Comparison of ENCODE assay signal across 39 cellular contexts in the genomic region with DNA sequence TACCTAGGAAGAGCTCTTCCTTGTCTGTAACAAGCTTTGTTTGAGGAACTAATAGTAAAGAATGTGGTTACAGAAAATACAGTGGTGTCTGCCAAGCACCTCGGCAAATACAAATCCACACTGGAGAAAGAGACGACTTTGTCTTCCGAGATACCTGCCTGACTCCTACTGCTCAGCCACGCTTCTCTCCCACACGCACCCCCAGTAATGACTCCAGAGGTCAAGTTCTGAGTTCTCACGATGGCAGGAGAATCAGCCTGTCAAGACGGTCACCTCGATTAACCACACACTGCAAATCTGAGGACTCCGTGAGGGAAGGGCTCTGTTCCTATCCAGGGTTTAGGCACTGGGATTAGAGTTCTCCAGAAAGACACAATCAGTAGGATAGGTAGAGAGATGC. TPM values are rescaled to one million over a fixed set of nuclear protein-coding genes. Genes with fewer than 3 reads are reported as not detected.
"Had no signal": no experiment of that assay in that cellular context is flagged by ENCODE, and none has a peak within 500 bp of the region (broad histone marks: within the 10 kb centered on the region; RNA-seq: fewer than 3 reads in every experiment).

No MANE protein-coding gene starts in this region.

- FAIRE-seq: bronchial epithelial cell, TTC549 had no signal

- H3K4me3 ChIP-seq: ascending aorta, cardiac muscle cell had no signal

- ATAC-seq: activated CD8-positive, alpha-beta memory T cell treated with anti-CD3 and anti-CD28 coated beads, Interleukin-2, amount 10 ng/mL, durations not matched to agents 7 days and 5 days; activated CD8-positive, alpha-beta T cell treated with anti-CD3 and anti-CD28 coated beads, Interleukin-2, amount 10 ng/mL, durations not matched to agents 7 days and 5 days; activated naive CD8-positive, alpha-beta T cell treated with anti-CD3 and anti-CD28 coated beads, Interleukin-2, amount 50 U/mL, for 24 hours had no signal

- H3K27me3 Mint-ChIP-seq: activated B cell treated with CpG ODN at 0.5 μM for 24 hours; activated CD4-positive, alpha-beta memory T cell treated with anti-CD3 and anti-CD28 coated beads, Interleukin-2, amount 10 ng/mL, durations not matched to agents 7 days and 5 days; activated CD4-positive, alpha-beta T cell treated with anti-CD3 and anti-CD28 coated beads, Interleukin-2, amount 10 ng/mL, durations not matched to agents 24 days and 14 days; activated CD8-positive, alpha-beta memory T cell treated with anti-CD3 and anti-CD28 coated beads, Interleukin-2, amount 10 ng/mL, durations not matched to agents 7 days and 5 days; activated naive CD4-positive, alpha-beta T cell treated with anti-CD3 and anti-CD28 coated beads, Interleukin-2, amount 10 ng/mL, durations not matched to agents 7 days and 5 days; activated naive CD4-positive, alpha-beta T cell treated with anti-CD3 and anti-CD28 coated beads, Interleukin-2, amount 50 U/mL, for 24 hours; activated naive CD8-positive, alpha-beta T cell; activated naive CD8-positive, alpha-beta T cell treated with anti-CD3 and anti-CD28 coated beads, Interleukin-2, amount 10 ng/mL, durations not matched to agents 7 days and 5 days; activated naive CD8-positive, alpha-beta T cell treated with anti-CD3 and anti-CD28 coated beads, Interleukin-2, amount 50 U/mL, for 24 hours; activated T-cell treated with anti-CD3 and anti-CD28 coated beads, Interleukin-2, amount 50 U/mL, for 24 hours; central memory CD8-positive, alpha-beta T cell had no signal

- H3K4me3 Mint-ChIP-seq: activated B cell treated with CpG ODN at 0.5 μM for 24 hours; activated CD4-positive, alpha-beta memory T cell treated with anti-CD3 and anti-CD28 coated beads, Interleukin-2, amount 10 ng/mL, durations not matched to agents 7 days and 5 days; activated CD4-positive, alpha-beta T cell treated with anti-CD3 and anti-CD28 coated beads, Interleukin-2, amount 10 ng/mL, durations not matched to agents 24 days and 14 days; activated CD8-positive, alpha-beta memory T cell treated with anti-CD3 and anti-CD28 coated beads, Interleukin-2, amount 10 ng/mL, durations not matched to agents 7 days and 5 days; activated CD8-positive, alpha-beta T cell treated with anti-CD3 and anti-CD28 coated beads, Interleukin-2, amount 10 ng/mL, durations not matched to agents 7 days and 5 days; activated naive CD4-positive, alpha-beta T cell treated with anti-CD3 and anti-CD28 coated beads, Interleukin-2, amount 10 ng/mL, durations not matched to agents 7 days and 5 days; activated naive CD4-positive, alpha-beta T cell treated with anti-CD3 and anti-CD28 coated beads, Interleukin-2, amount 50 U/mL, for 24 hours; activated naive CD8-positive, alpha-beta T cell; activated naive CD8-positive, alpha-beta T cell treated with anti-CD3 and anti-CD28 coated beads, Interleukin-2, amount 10 ng/mL, durations not matched to agents 7 days and 5 days; activated naive CD8-positive, alpha-beta T cell treated with anti-CD3 and anti-CD28 coated beads, Interleukin-2, amount 50 U/mL, for 24 hours; activated T-cell treated with anti-CD3 and anti-CD28 coated beads, Interleukin-2, amount 50 U/mL, for 24 hours; brain; central memory CD8-positive, alpha-beta T cell; T-helper 1 cell treated with Interleukin-12 subunit alpha and Interleukin-12 subunit beta and Interleukin-4 antibody, amounts not matched to agents 30 μg/mL and 1 μg/mL, for 36 hours; T-helper 2 cell treated with Interferon-gamma antibody and Interleukin-4, amounts not matched to agents 5 μg/mL and 100 μg/mL, for 36 hours had no signal

- H3K4me1 Mint-ChIP-seq: activated B cell treated with CpG ODN at 0.5 μM for 24 hours; activated CD4-positive, alpha-beta memory T cell treated with anti-CD3 and anti-CD28 coated beads, Interleukin-2, amount 10 ng/mL, durations not matched to agents 7 days and 5 days; activated CD4-positive, alpha-beta T cell treated with anti-CD3 and anti-CD28 coated beads, Interleukin-2, amount 10 ng/mL, durations not matched to agents 24 days and 14 days; activated CD8-positive, alpha-beta memory T cell treated with anti-CD3 and anti-CD28 coated beads, Interleukin-2, amount 10 ng/mL, durations not matched to agents 7 days and 5 days; activated naive CD4-positive, alpha-beta T cell treated with anti-CD3 and anti-CD28 coated beads, Interleukin-2, amount 10 ng/mL, durations not matched to agents 7 days and 5 days; activated naive CD4-positive, alpha-beta T cell treated with anti-CD3 and anti-CD28 coated beads, Interleukin-2, amount 50 U/mL, for 24 hours; activated naive CD8-positive, alpha-beta T cell treated with anti-CD3 and anti-CD28 coated beads, Interleukin-2, amount 10 ng/mL, durations not matched to agents 7 days and 5 days; activated naive CD8-positive, alpha-beta T cell treated with anti-CD3 and anti-CD28 coated beads, Interleukin-2, amount 50 U/mL, for 24 hours; brain; central memory CD8-positive, alpha-beta T cell had no signal

- H3K27ac ChIP-seq: ascending aorta, cardiac muscle cell, VCaP had no signal

- H3K36me3 Mint-ChIP-seq: activated CD8-positive, alpha-beta memory T cell treated with anti-CD3 and anti-CD28 coated beads, Interleukin-2, amount 10 ng/mL, durations not matched to agents 7 days and 5 days; activated naive CD4-positive, alpha-beta T cell treated with anti-CD3 and anti-CD28 coated beads, Interleukin-2, amount 10 ng/mL, durations not matched to agents 7 days and 5 days; activated naive CD4-positive, alpha-beta T cell treated with anti-CD3 and anti-CD28 coated beads, Interleukin-2, amount 50 U/mL, for 24 hours; activated naive CD8-positive, alpha-beta T cell; activated naive CD8-positive, alpha-beta T cell treated with anti-CD3 and anti-CD28 coated beads, Interleukin-2, amount 10 ng/mL, durations not matched to agents 7 days and 5 days; brain had no signal

- H3K9me3 Mint-ChIP-seq: activated naive CD4-positive, alpha-beta T cell treated with anti-CD3 and anti-CD28 coated beads, Interleukin-2, amount 50 U/mL, for 24 hours had no signal

- H3K4me1 ChIP-seq: ascending aorta had no signal

- H3K27ac Mint-ChIP-seq: activated B cell treated with CpG ODN at 0.5 μM for 24 hours; activated CD4-positive, alpha-beta memory T cell treated with anti-CD3 and anti-CD28 coated beads, Interleukin-2, amount 10 ng/mL, durations not matched to agents 7 days and 5 days; activated CD4-positive, alpha-beta T cell treated with anti-CD3 and anti-CD28 coated beads, Interleukin-2, amount 10 ng/mL, durations not matched to agents 24 days and 14 days; activated CD8-positive, alpha-beta memory T cell treated with anti-CD3 and anti-CD28 coated beads, Interleukin-2, amount 10 ng/mL, durations not matched to agents 7 days and 5 days; activated CD8-positive, alpha-beta T cell treated with anti-CD3 and anti-CD28 coated beads, Interleukin-2, amount 10 ng/mL, durations not matched to agents 7 days and 5 days; activated naive CD4-positive, alpha-beta T cell treated with anti-CD3 and anti-CD28 coated beads, Interleukin-2, amount 10 ng/mL, durations not matched to agents 7 days and 5 days; activated naive CD4-positive, alpha-beta T cell treated with anti-CD3 and anti-CD28 coated beads, Interleukin-2, amount 50 U/mL, for 24 hours; activated naive CD8-positive, alpha-beta T cell; activated naive CD8-positive, alpha-beta T cell treated with anti-CD3 and anti-CD28 coated beads, Interleukin-2, amount 10 ng/mL, durations not matched to agents 7 days and 5 days; activated naive CD8-positive, alpha-beta T cell treated with anti-CD3 and anti-CD28 coated beads, Interleukin-2, amount 50 U/mL, for 24 hours; activated T-cell treated with anti-CD3 and anti-CD28 coated beads, Interleukin-2, amount 50 U/mL, for 24 hours; activated T-helper 2 cell treated with anti-CD3 and anti-CD28 coated beads, Interferon-gamma antibody, Interleukin-2, Interleukin-4, amounts not matched to agents 10 μg/mL and 5 μg/mL and 100 μg/mL, durations not matched to agents 14 hours and 24 hours and 36 hours; brain; T-helper 1 cell treated with Interleukin-12 subunit alpha and Interleukin-12 subunit beta and Interleukin-4 antibody, amounts not matched to agents 30 μg/mL and 1 μg/mL, for 36 hours; T-helper 2 cell treated with Interferon-gamma antibody and Interleukin-4, amounts not matched to agents 5 μg/mL and 100 μg/mL, for 36 hours had no signal

- H3K36me3 ChIP-seq: ascending aorta, cardiac muscle cell had no signal

- H3K27me3 ChIP-seq: ascending aorta, cardiac muscle cell had no signal

- H3K9me3 ChIP-seq: ascending aorta had no signal

- DNase-seq: activated B cell treated with CpG ODN at 0.5 μM for 24 hours; activated CD4-positive, alpha-beta memory T cell treated with anti-CD3 and anti-CD28 coated beads, Interleukin-2, amount 10 ng/mL, durations not matched to agents 7 days and 5 days; activated CD4-positive, alpha-beta T cell treated with anti-CD3 and anti-CD28 coated beads for 4 hours; activated CD4-positive, alpha-beta T cell treated with anti-CD3 and anti-CD28 coated beads, Interleukin-2, amount 10 ng/mL, durations not matched to agents 24 days and 14 days; activated CD4-positive, alpha-beta T cell treated with anti-CD3 and anti-CD28 coated beads, Interleukin-2, amount 50 U/mL, for 1 hour; activated CD4-positive, alpha-beta T cell treated with anti-CD3 and anti-CD28 coated beads, Interleukin-2, amount 50 U/mL, for 48 hours; activated CD4-positive, CD25-positive, alpha-beta regulatory T cell treated with anti-CD3 and anti-CD28 coated beads, Interleukin-2, amount 50 U/mL, for 72 hours; activated CD8-positive, alpha-beta memory T cell treated with anti-CD3 and anti-CD28 coated beads for 24 hours; activated CD8-positive, alpha-beta memory T cell treated with anti-CD3 and anti-CD28 coated beads, Interleukin-2, amount 10 ng/mL, durations not matched to agents 7 days and 5 days; activated CD8-positive, alpha-beta memory T cell treated with anti-CD3 and anti-CD28 coated beads, Interleukin-2, amount 50 U/mL, for 48 hours; activated CD8-positive, alpha-beta T cell treated with anti-CD3 and anti-CD28 coated beads, Interleukin-2, amount 10 ng/mL, durations not matched to agents 7 days and 5 days; activated effector memory CD4-positive, alpha-beta T cell treated with Interleukin-2 at 50 U/mL for 16 hours; activated gamma-delta T cell; activated naive CD4-positive, alpha-beta T cell treated with anti-CD3 and anti-CD28 coated beads, Interleukin-2, amount 10 ng/mL, durations not matched to agents 7 days and 5 days; activated naive CD4-positive, alpha-beta T cell treated with Interleukin-2 at 50 U/mL for 16 hours; activated naive CD8-positive, alpha-beta T cell treated with anti-CD3 and anti-CD28 coated beads, Interleukin-2, amount 10 ng/mL, durations not matched to agents 7 days and 5 days; activated naive CD8-positive, alpha-beta T cell treated with anti-CD3 and anti-CD28 coated beads, Interleukin-2, amount 50 U/mL, for 24 hours; activated T-cell treated with anti-CD3 and anti-CD28 coated beads, Interleukin-2, amount 50 U/mL, for 24 hours; activated T-cell treated with anti-CD3 and anti-CD28 coated beads, Interleukin-2, amount 50 U/mL, for 48 hours; amygdala; anterior cingulate cortex; caudate nucleus; cerebellar nuclear complex; T-helper 1 cell; T-helper 2 cell; T-helper 9 cell had no signal

RNA-seq across cellular contexts. Expression of a gene that starts 8.2 kb away (rescaled TPM):
- total RNA-seq: activated B cell treated with CpG ODN at 0.5 μM for 24 hours; activated CD4-positive, alpha-beta memory T cell treated with anti-CD3 and anti-CD28 coated beads, Interleukin-2, amount 10 ng/mL, durations not matched to agents 7 days and 5 days; activated CD4-positive, alpha-beta T cell treated with anti-CD3 and anti-CD28 coated beads, Interleukin-2, amount 10 ng/mL, durations not matched to agents 24 days and 14 days; activated CD8-positive, alpha-beta memory T cell treated with anti-CD3 and anti-CD28 coated beads, Interleukin-2, amount 10 ng/mL, durations not matched to agents 7 days and 5 days; activated CD8-positive, alpha-beta T cell treated with anti-CD3 and anti-CD28 coated beads, Interleukin-2, amount 10 ng/mL, durations not matched to agents 7 days and 5 days; activated naive CD8-positive, alpha-beta T cell treated with anti-CD3 and anti-CD28 coated beads, Interleukin-2, amount 10 ng/mL, durations not matched to agents 7 days and 5 days; activated T-helper 2 cell treated with anti-CD3 and anti-CD28 coated beads, Interferon-gamma antibody, Interleukin-2, Interleukin-4, amounts not matched to agents 10 μg/mL and 5 μg/mL and 100 μg/mL, durations not matched to agents 14 hours and 24 hours and 36 hours; ascending aorta; bronchial epithelial cell; cardiac muscle cell had no signal
- polyA plus RNA-seq: cardiac muscle cell had no signal

RNA-seq across cellular contexts. Expression of a gene that starts 21.6 kb away (rescaled TPM):
- total RNA-seq: activated B cell treated with CpG ODN at 0.5 μM for 24 hours; activated CD4-positive, alpha-beta memory T cell treated with anti-CD3 and anti-CD28 coated beads, Interleukin-2, amount 10 ng/mL, durations not matched to agents 7 days and 5 days; activated CD4-positive, alpha-beta T cell treated with anti-CD3 and anti-CD28 coated beads, Interleukin-2, amount 10 ng/mL, durations not matched to agents 24 days and 14 days; activated CD8-positive, alpha-beta memory T cell treated with anti-CD3 and anti-CD28 coated beads, Interleukin-2, amount 10 ng/mL, durations not matched to agents 7 days and 5 days; activated CD8-positive, alpha-beta T cell treated with anti-CD3 and anti-CD28 coated beads, Interleukin-2, amount 10 ng/mL, durations not matched to agents 7 days and 5 days; activated naive CD8-positive, alpha-beta T cell treated with anti-CD3 and anti-CD28 coated beads, Interleukin-2, amount 10 ng/mL, durations not matched to agents 7 days and 5 days; activated T-helper 2 cell treated with anti-CD3 and anti-CD28 coated beads, Interferon-gamma antibody, Interleukin-2, Interleukin-4, amounts not matched to agents 10 μg/mL and 5 μg/mL and 100 μg/mL, durations not matched to agents 14 hours and 24 hours and 36 hours; ascending aorta; bronchial epithelial cell; cardiac muscle cell had no signal
- polyA plus RNA-seq: adipose tissue, cardiac muscle cell had no signal
